Comparison of ENCODE assay signal across 12 cellular contexts in genomic region chr17:61250335-61250890, GRCh38.
DNase-seq lines count a peak whose midpoint lies in the region; ATAC-seq and TF ChIP-seq lines count a peak whose summit lies in the region.
"Had no signal": no experiment of that assay in that cellular context is flagged by ENCODE, and none has a peak within 500 bp of the region (broad histone marks: within the 10 kb centered on the region; RNA-seq: fewer than 3 reads in every experiment).

No MANE protein-coding gene starts in this region.

- DNase-seq in MCF 10A (ENCODE audit: unreplicated experiment) (peak; percentile 5), breast epithelium (ENCODE audit: low spot score in 2 of 2) (no peak), adipocyte (ENCODE audit: low read depth) (peak; percentile 67), left lung (no peak), upper lobe of left lung (no peak), DMS79 (lab: John Stamatoyannopoulos, UW) (no peak)
- no peak for DNase-seq in activated effector memory CD4-positive, alpha-beta T cell treated with anti-CD3 and anti-CD28 coated beads, Interleukin-2, amount 50 U/mL, for 16 hours
- DNase-seq: NCI-H526 treated with DMSO at 0.1 percent for 48 hours, WERI-Rb-1 had no signal

- WGBS in upper lobe of left lung, 2 donors, result 66 to 69% methylated on average over 6 of the region's 6 CpGs

- H3K4me1 ChIP-seq in breast epithelium (no peaks in the 10 kb centered on the region), adipocyte (ENCODE audit: control insufficient read depth, insufficient read depth, low read length) (peaks cover 39% of the 10 kb centered on the region), left lung (peaks cover 30 to 60% of the 10 kb centered on the region in 2 donors), upper lobe of left lung (peaks cover 45 to 65% (median 58%) of the 10 kb centered on the region in 4 donors)

- H3K4me3 Mint-ChIP-seq in MCF 10A (ENCODE audit: unreplicated experiment), result no peak overlapping the region
- H3K4me3 Mint-ChIP-seq: B cell had no signal

- POLR2A ChIA-PET in MCF 10A (lab: Yijun Ruan, JAX), result no interaction called here

- H3K9me3 ChIP-seq in breast epithelium, result no peaks in the 10 kb centered on the region
- H3K9me3 ChIP-seq in adipocyte (ENCODE audit: control insufficient read depth, low read length), result no peaks in the 10 kb centered on the region
- H3K9me3 ChIP-seq in left lung, result no peaks in the 10 kb centered on the region
- no peaks in the 10 kb centered on the region for H3K9me3 ChIP-seq in upper lobe of left lung

- H3K27ac Mint-ChIP-seq in MCF 10A (ENCODE audit: low read depth, unreplicated experiment), result no peak overlapping the region
- H3K27ac Mint-ChIP-seq: B cell had no signal

- H3K27me3 ChIP-seq in breast epithelium (no peaks in the 10 kb centered on the region), adipocyte (replicated peaks; ENCODE audit: control insufficient read depth, insufficient read depth, low read length) (no peaks in the 10 kb centered on the region), left lung (no peaks in the 10 kb centered on the region), upper lobe of left lung (no peaks in the 10 kb centered on the region)

- no peaks in the 10 kb centered on the region for H3K9me3 Mint-ChIP-seq in MCF 10A (ENCODE audit: unreplicated experiment)

- H3K27ac ChIP-seq in breast epithelium, result peak overlapping the region in 1 of 2 donors; percentile 44
- H3K27ac ChIP-seq in left lung, result peak overlapping the region; percentile 50 to 89
- H3K27ac ChIP-seq in upper lobe of left lung, result peak overlapping the region; percentile 74 to 82 (median 80)
- H3K27ac ChIP-seq: WERI-Rb-1 had no signal

- BruUV-seq in MCF 10A (replicated peaks; lab: Mats Ljungman, UMichigan), result no TSS peak

- TF ChIP-seq CTCF in MCF 10A (IDR thresholded peaks at IDR 0.05; ENCODE audit: unreplicated experiment), result no peak
- no peak for TF ChIP-seq CTCF in breast epithelium (IDR thresholded peaks at IDR 0.05)
- TF ChIP-seq CTCF in left lung (IDR thresholded peaks at IDR 0.05), result no peak
- TF ChIP-seq CTCF in upper lobe of left lung (IDR thresholded peaks at IDR 0.05), result no peak

- H3K4me1 Mint-ChIP-seq in MCF 10A (ENCODE audit: insufficient read depth, unreplicated experiment), result peaks cover 11% of the 10 kb centered on the region

- CTCF ChIA-PET in MCF 10A (lab: Yijun Ruan, JAX), result no interaction called here

- H3K4me3 ChIP-seq in breast epithelium (no peak overlapping the region), adipocyte (ENCODE audit: low read length) (peak overlapping the region; percentile 4), left lung (no peak overlapping the region), upper lobe of left lung (no peak overlapping the region)
- H3K4me3 ChIP-seq: skin epidermis had no signal

- H3K36me3 ChIP-seq in breast epithelium (no peaks in the 10 kb centered on the region), adipocyte (ENCODE audit: control insufficient read depth, insufficient read depth, low read length, severe bottlenecking) (no peaks in the 10 kb centered on the region), left lung (no peaks in the 10 kb centered on the region), upper lobe of left lung (no peaks in the 10 kb centered on the region)
- H3K36me3 ChIP-seq: WERI-Rb-1 had no signal

- TF ChIP-seq POLR2A in breast epithelium (IDR thresholded peaks at IDR 0.05) (no peak), upper lobe of left lung (IDR thresholded peaks at IDR 0.05) (no peak)

- no peaks in the 10 kb centered on the region for H3K36me3 Mint-ChIP-seq in MCF 10A (ENCODE audit: insufficient read depth, unreplicated experiment)

- H3K9ac ChIP-seq in adipocyte (ENCODE audit: low read length), result peak overlapping the region; percentile 15

- ATAC-seq in left lung (no peak), upper lobe of left lung (ENCODE audit: low FRiP score in 2 of 2) (no peak), HG03457 (IDR thresholded peaks at IDR 0.05; ENCODE audit: unreplicated experiment) (no peak)

- intact Hi-C loops in MCF 10A (cut with micrococcal nuclease) (no loop called here), breast epithelium (cut with DNase I; ENCODE audit: low total_unique reads) (loop anchor here (10.0 kb wide), 1 partner anchor 246 kb away; no protein-coding TSS in a partner anchor), left lung (cut with DNase I) (no loop called here)

- TF ChIP-seq EP300 in upper lobe of left lung (IDR thresholded peaks at IDR 0.05), result no peak

- H3K27me3 Mint-ChIP-seq in MCF 10A (ENCODE audit: insufficient read depth, unreplicated experiment), result no peaks in the 10 kb centered on the region
- H3K27me3 Mint-ChIP-seq: B cell had no signal

Comparison
In these comparisons a context has a peak if more than half of its experiments do, and no peak if none do; other contexts are left out.
1. DNase-seq: peak in MCF 10A (single experiment) and adipocyte (single experiment); none in breast epithelium (0 of 2), left lung (0 of 2), upper lobe of left lung (0 of 2), activated effector memory CD4-positive, alpha-beta T cell treated with anti-CD3 and anti-CD28 coated beads, Interleukin-2, amount 50 U/mL, for 16 hours (single experiment) and DMS79 (single experiment).